In genomic region chr11:45919806-45920530, GRCh38 we compare ENCODE assay signal across 1 cellular context.
TF ChIP-seq lines count a peak whose summit lies in the region.

No MANE protein-coding gene starts in this region.

TF ChIP-seq in HepG2, 621 proteins besides CTCF, POLR2A, EP300 and RAD21 (continued from another document):
- TF ChIP-seq AFF4 (CRISPR knock-in tag; IDR thresholded peaks at IDR 0.05) (no peak), ZNF891 (CRISPR knock-in tag; IDR thresholded peaks at IDR 0.05) (0 out of 2 replicates have a peak, but pooled peaks have one; percentile 14)
